In genomic region chr5:160188151-160188967, GRCh38 we compare ENCODE assay signal across 8 cellular contexts. TPM values are rescaled to one million over a fixed set of nuclear protein-coding genes. Genes with fewer than 3 reads are reported as not detected.
DNase-seq lines count a peak whose midpoint lies in the region; ATAC-seq and TF ChIP-seq lines count a peak whose summit lies in the region.

No MANE protein-coding gene starts in this region.

- H3K27me3 ChIP-seq in A673 (replicated peaks; ENCODE audit: insufficient read depth, low read depth, low read length, poor library complexity) (no peaks in the 10 kb centered on the region), cardiac muscle cell (no peaks in the 10 kb centered on the region)

- peaks cover 6% of the 10 kb centered on the region for H3K4me1 Mint-ChIP-seq in progenitor cell of endocrine pancreas (ENCODE audit: low read depth)

- POLR2A ChIA-PET in A673 (lab: Charles Lee; ENCODE audit: low non-redundant PET) = no interaction called here

- intact Hi-C loops in A673 (cut with micrococcal nuclease; ENCODE audit: unreplicated experiment) = no loop called here

- peaks cover 12% of the 10 kb centered on the region for H3K9me3 Mint-ChIP-seq in progenitor cell of endocrine pancreas (ENCODE audit: low read depth)

- peaks cover 10% of the 10 kb centered on the region for H3K4me1 ChIP-seq in A673 (ENCODE audit: insufficient read depth, low read length, poor library complexity, severe bottlenecking)
- H3K4me1 ChIP-seq in cardiac muscle cell (ENCODE audit: low read depth) = peaks cover 5% of the 10 kb centered on the region

- no peaks in the 10 kb centered on the region for H3K27me3 Mint-ChIP-seq in progenitor cell of endocrine pancreas

- H3K4me3 ChIP-seq in A673 (ENCODE audit: low read depth, low read length, poor library complexity, severe bottlenecking) (peak overlapping the region; percentile 31), GM12875 (ENCODE audit: low read depth, low read length) (peak overlapping the region; percentile 29), WI38 (ENCODE audit: low read depth, low read length) (peak overlapping the region; percentile 34; the same call in 1 of the 2 replicates), cardiac muscle cell (peak overlapping the region; percentile 16)

- DNase-seq in A673 (ENCODE audit: low spot score) = peak; percentile 85
- DNase-seq in cardiac muscle cell (ENCODE audit: low read depth in 1 of 2, low spot score in 1 of 2) = peak; percentile 76 to 88
- peak; percentile 33 for DNase-seq in progenitor cell of endocrine pancreas (ENCODE audit: low spot score, unreplicated experiment)
- no peak for DNase-seq in stimulated activated CD4-positive, alpha-beta T cell treated with anti-CD3 and anti-CD28 coated beads, Interleukin-12 subunit alpha, Interleukin-12 subunit beta, amount 100 ng/mL, for 4 hours
- no peak for DNase-seq in NCI-H510A (lab: John Stamatoyannopoulos, UW)

- peak overlapping the region; percentile 64 for H3K4me3 Mint-ChIP-seq in progenitor cell of endocrine pancreas (ENCODE audit: low read depth)

- no peak for TF ChIP-seq CTCF in A673 (conservative IDR thresholded peaks at IDR 0.05; ENCODE audit: low read depth, low read length)
- TF ChIP-seq CTCF in GM12875 (IDR thresholded peaks at IDR 0.05; ENCODE audit: borderline replicate concordance, insufficient read depth, low read depth, low read length) = no peak
- no peak for TF ChIP-seq CTCF in WI38 (IDR thresholded peaks at IDR 0.05; ENCODE audit: low read depth, low read length)
- no peak for TF ChIP-seq CTCF in cardiac muscle cell (IDR thresholded peaks at IDR 0.05; ENCODE audit: low read depth, low read length)
- no peak for TF ChIP-seq CTCF in progenitor cell of endocrine pancreas (IDR thresholded peaks at IDR 0.05; ENCODE audit: unreplicated experiment)

- H3K27ac Mint-ChIP-seq in progenitor cell of endocrine pancreas = peak overlapping the region; percentile 86

- peaks cover 2% of the 10 kb centered on the region for H3K36me3 Mint-ChIP-seq in progenitor cell of endocrine pancreas (ENCODE audit: insufficient read depth)

- H3K36me3 ChIP-seq in A673 (ENCODE audit: insufficient read depth, low read length, poor library complexity, severe bottlenecking) = no peaks in the 10 kb centered on the region
- H3K36me3 ChIP-seq in cardiac muscle cell = no peaks in the 10 kb centered on the region

- CTCF ChIA-PET in A673 (lab: Charles Lee) = no interaction called here

- no TSS peak for BruUV-seq in A673 (replicated peaks; lab: Mats Ljungman, UMichigan)

- H3K27ac ChIP-seq in A673 (ENCODE audit: low read depth, low read length, poor library complexity, severe bottlenecking) = peak overlapping the region; percentile 81
- H3K27ac ChIP-seq in cardiac muscle cell = peak overlapping the region; percentile 80

- H3K9me3 ChIP-seq in A673 (ENCODE audit: low read depth, low read length, poor library complexity, severe bottlenecking) (no peaks in the 10 kb centered on the region), cardiac muscle cell (ENCODE audit: low read depth) (no peaks in the 10 kb centered on the region)

- no peak for ATAC-seq in HG02798 (IDR thresholded peaks at IDR 0.05; ENCODE audit: poor library complexity, unreplicated experiment)

RNA-seq across cellular contexts. Expression of gene FABP6, which starts 40.9 kb away (rescaled TPM):
- total RNA-seq in A673 (2021) = 0.52 and 0.83 TPM in 2 replicates
- not detected in 2 replicates for total RNA-seq in cardiac muscle cell
- 0.34 TPM in 1 of 2 replicates, not detected in the other for polyA plus RNA-seq in cardiac muscle cell
- 0.55 TPM in 1 of 2 replicates, not detected in the other for total RNA-seq in progenitor cell of endocrine pancreas

Comparison
In these comparisons a context has a peak if more than half of its experiments do, and no peak if none do; other contexts are left out.
1. DNase-seq: peak in A673 (single experiment), cardiac muscle cell (2 of 2) and progenitor cell of endocrine pancreas (single experiment); none in stimulated activated CD4-positive, alpha-beta T cell treated with anti-CD3 and anti-CD28 coated beads, Interleukin-12 subunit alpha, Interleukin-12 subunit beta, amount 100 ng/mL, for 4 hours (single experiment) and NCI-H510A (single experiment).
2. Peak in every context shown above with its lines, with median percentiles within 50 percentile points of each other: H3K4me3 ChIP-seq.